In the genomic region with DNA sequence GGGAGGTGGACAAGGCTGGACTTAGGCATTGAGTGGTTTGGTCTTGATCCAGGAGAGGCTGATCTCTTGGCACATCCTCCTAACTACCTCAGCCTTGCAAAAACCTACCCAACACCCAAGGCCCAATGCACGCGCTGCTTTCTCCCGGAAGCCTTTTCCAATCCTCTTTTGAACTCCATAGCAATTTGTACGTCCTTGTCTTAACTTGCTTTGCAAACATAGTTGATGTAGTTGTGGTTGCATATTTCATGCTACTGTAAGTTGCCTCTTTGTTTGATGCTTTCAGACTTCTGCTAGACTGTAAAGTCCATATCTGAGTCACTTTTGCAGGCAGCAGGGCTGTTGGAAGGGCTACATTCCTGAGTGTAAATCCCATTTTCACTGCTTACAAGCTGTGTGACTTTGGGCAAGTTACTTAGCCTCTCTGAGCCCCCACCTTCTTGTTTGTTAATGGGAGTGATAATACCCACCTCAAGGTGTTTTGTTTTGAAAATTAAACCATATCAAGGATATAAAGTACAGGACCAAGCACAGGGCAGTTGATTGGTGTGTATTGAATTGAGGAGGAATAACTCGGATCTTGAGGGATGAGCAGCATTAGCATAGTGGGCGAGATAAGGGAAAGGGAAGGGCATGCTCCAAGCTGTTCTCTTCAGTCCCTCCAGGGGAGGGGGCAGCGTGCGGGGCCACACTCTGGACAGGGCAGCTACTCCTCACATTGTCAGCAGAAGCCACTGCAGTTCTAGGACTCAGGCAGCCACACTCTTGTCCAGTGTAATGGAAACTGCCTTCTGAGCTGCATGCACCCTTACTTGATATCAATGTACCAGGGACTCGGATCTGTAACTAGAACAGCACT, we compare ENCODE assay signal across 1 cellular context.
TF ChIP-seq lines count a peak whose summit lies in the region.

No MANE protein-coding gene starts in this region.

TF ChIP-seq in K562, 482 proteins besides CTCF, POLR2A, EP300 and RAD21 (continued from another document):
- TF ChIP-seq POLR3G (IDR thresholded peaks at IDR 0.05; ENCODE audit: extremely low read depth, insufficient read length, insufficient replicate concordance) (no peak), ZBTB40 (IDR thresholded peaks at IDR 0.05) (0 out of 2 replicates have a peak, but pooled peaks have one; percentile 25), ZBTB40 (CRISPR knock-in tag; IDR thresholded peaks at IDR 0.05) (no peak)
